28 cellular contexts compared by ENCODE assay signal in genomic region chr12:33786532-33786931, GRCh38.
"Had no signal": no experiment of that assay in that cellular context is flagged by ENCODE, and none has a peak within 500 bp of the region (broad histone marks: within the 10 kb centered on the region; RNA-seq: fewer than 3 reads in every experiment).

No MANE protein-coding gene starts in this region.

- H3K27ac ChIP-seq: colonic mucosa, coronary artery, dorsolateral prefrontal cortex, epithelial cell of prostate, esophagus muscularis mucosa, esophagus squamous epithelium, foreskin keratinocyte, gastrocnemius medialis, gastroesophageal sphincter, heart left ventricle, heart right ventricle had no signal

- H3K9me3 ChIP-seq: colonic mucosa, esophagus muscularis mucosa, esophagus squamous epithelium, gastrocnemius medialis, heart left ventricle had no signal

- H3K36me3 ChIP-seq: colonic mucosa, esophagus muscularis mucosa, esophagus squamous epithelium, gastrocnemius medialis, gastroesophageal sphincter, heart left ventricle, heart right ventricle had no signal

- FAIRE-seq: colon, endometrium, endothelial cell of umbilical vein had no signal

- H3K27me3 Mint-ChIP-seq: dendritic cell treated with granulocyte-macrophage colony-stimulating factor and Interleukin-4, amounts not matched to agents 40 ng/mL and 50 ng/mL, for 4 days; effector memory CD8-positive, alpha-beta T cell had no signal

- H3K4me1 ChIP-seq: colonic mucosa, esophagus muscularis mucosa, esophagus squamous epithelium, foreskin keratinocyte, gastrocnemius medialis, gastroesophageal sphincter, heart left ventricle, heart right ventricle had no signal

- H3K27ac Mint-ChIP-seq: dendritic cell treated with granulocyte-macrophage colony-stimulating factor and Interleukin-4, amounts not matched to agents 40 ng/mL and 50 ng/mL, for 4 days; effector memory CD8-positive, alpha-beta T cell; endodermal cell had no signal

- DNase-seq: colonic mucosa; cortex of kidney; dermis blood vessel endothelial cell; dorsolateral prefrontal cortex; effector CD4-positive, alpha-beta T cell; effector CD8-positive, alpha-beta T cell; effector memory CD4-positive, alpha-beta T cell; effector memory CD8-positive, alpha-beta T cell; endodermal cell; erythroblast; esophagus squamous epithelium; foreskin fibroblast; foreskin keratinocyte; foreskin melanocyte; gastrocnemius medialis; glutamatergic neuron; head of caudate nucleus; heart left ventricle; heart right ventricle had no signal

- H3K4me3 ChIP-seq: colonic mucosa, coronary artery, dorsolateral prefrontal cortex, esophagus muscularis mucosa, esophagus squamous epithelium, gastrocnemius medialis, gastroesophageal sphincter, heart left ventricle, heart right ventricle had no signal

- H3K27me3 ChIP-seq: colonic mucosa, dorsolateral prefrontal cortex, esophagus muscularis mucosa, esophagus squamous epithelium, foreskin keratinocyte, gastrocnemius medialis, gastroesophageal sphincter, heart left ventricle, heart right ventricle had no signal

- ATAC-seq: effector memory CD8-positive, alpha-beta T cell; esophagus mucosa; foreskin keratinocyte; gastrocnemius medialis; gastroesophageal sphincter; heart left ventricle; heart right ventricle had no signal

- H3K4me3 Mint-ChIP-seq: dendritic cell treated with granulocyte-macrophage colony-stimulating factor and Interleukin-4, amounts not matched to agents 40 ng/mL and 50 ng/mL, for 4 days; effector memory CD8-positive, alpha-beta T cell; endodermal cell had no signal
